Comparison of ENCODE assay signal across 20 cellular contexts in genomic region chr5:170546257-170546656, GRCh38. TPM values are rescaled to one million over a fixed set of nuclear protein-coding genes. Genes with fewer than 3 reads are reported as not detected.
DNase-seq lines count a peak whose midpoint lies in the region; ATAC-seq and TF ChIP-seq lines count a peak whose summit lies in the region.
"Had no signal": no experiment of that assay in that cellular context is flagged by ENCODE, and none has a peak within 500 bp of the region (broad histone marks: within the 10 kb centered on the region; RNA-seq: fewer than 3 reads in every experiment).

No MANE protein-coding gene starts in this region.

- H3K4me1 Mint-ChIP-seq in H9: peaks cover 0 to 2% of the 10 kb centered on the region in 2 experiments; a peak in 1 of 4 replicates
- H3K4me1 Mint-ChIP-seq: IgD-negative memory B cell had no signal

- H3K4me3 Mint-ChIP-seq in H9: no peak overlapping the region
- H3K4me3 Mint-ChIP-seq: IgD-negative memory B cell had no signal

- ATAC-seq in RWPE2 (ENCODE audit: low read depth) (no peak), GM21576 (IDR thresholded peaks at IDR 0.05; ENCODE audit: unreplicated experiment) (no peak)

- no peak overlapping the region for H2BK120ac ChIP-seq in H9 (ENCODE audit: low read depth, low read length, poor library complexity, severe bottlenecking)
- no peak overlapping the region for H2BK120ac ChIP-seq in trophoblast cell (ENCODE audit: insufficient read depth, low read length, poor library complexity)

- H3K4ac ChIP-seq in H9 (ENCODE audit: low read depth, low read length): no peak overlapping the region
- H3K4ac ChIP-seq in trophoblast cell (ENCODE audit: low read depth, low read length): no peak overlapping the region

- H2BK12ac ChIP-seq in H9 (ENCODE audit: insufficient read length, low read depth, low read length) (no peak overlapping the region), trophoblast cell (ENCODE audit: low read length) (no peak overlapping the region)

- H3K79me2 ChIP-seq in H9 (ENCODE audit: insufficient read depth, low read length) (no peaks in the 10 kb centered on the region), trophoblast cell (ENCODE audit: control insufficient read depth, insufficient read depth, low read length, poor library complexity) (no peaks in the 10 kb centered on the region)

- no peaks in the 10 kb centered on the region for H3K79me1 ChIP-seq in H9 (ENCODE audit: insufficient read depth, low read depth, low read length, poor library complexity, severe bottlenecking)
- no peaks in the 10 kb centered on the region for H3K79me1 ChIP-seq in trophoblast cell (ENCODE audit: low read length)

- no peak overlapping the region for H2BK5ac ChIP-seq in H9 (ENCODE audit: insufficient read length, low read length)
- no peak overlapping the region for H2BK5ac ChIP-seq in trophoblast cell (ENCODE audit: low read depth, low read length, poor library complexity)

- H4K91ac ChIP-seq in H9 (ENCODE audit: insufficient read length, low read depth, low read length): no peak overlapping the region
- H4K91ac ChIP-seq in trophoblast cell (ENCODE audit: low read depth, low read length): no peak overlapping the region

- H3K27me3 ChIP-seq in H9 (ENCODE audit: insufficient read depth, low read length) (no peaks in the 10 kb centered on the region), RWPE2 (ENCODE audit: insufficient read depth, poor library complexity, severe bottlenecking) (peaks cover 16% of the 10 kb centered on the region), trophoblast cell (ENCODE audit: insufficient read depth, low read length) (no peaks in the 10 kb centered on the region)
- H3K27me3 ChIP-seq: SJCRH30 had no signal

- H3K9ac ChIP-seq in H9 (ENCODE audit: extremely low read depth, insufficient read length, low read length) (no peak overlapping the region), trophoblast cell (ENCODE audit: low read length) (no peak overlapping the region)

- CTCF ChIA-PET in HEK293 (lab: Yijun Ruan, JAX): no interaction called here

- H3K56ac ChIP-seq in H9 (ENCODE audit: insufficient read length, low read depth, low read length): no peak overlapping the region

- H3K18ac ChIP-seq in H9 (ENCODE audit: insufficient read length, low read depth, low read length) (no peak overlapping the region), trophoblast cell (ENCODE audit: low read length) (no peak overlapping the region)

- peaks cover 9% of the 10 kb centered on the region for H3K27me3 Mint-ChIP-seq in H9 (ENCODE audit: low read depth)
- H3K27me3 Mint-ChIP-seq: IgD-negative memory B cell had no signal

- no peak overlapping the region for H3K27ac Mint-ChIP-seq in H9
- H3K27ac Mint-ChIP-seq: IgD-negative memory B cell had no signal

- H4K8ac ChIP-seq in H9 (replicated peaks; ENCODE audit: insufficient read length, low read depth, low read length): no peak overlapping the region
- H4K8ac ChIP-seq in trophoblast cell (ENCODE audit: low read depth, low read length): no peak overlapping the region

- no peak overlapping the region for H2AK5ac ChIP-seq in H9 (ENCODE audit: insufficient read length, low read length)
- no peak overlapping the region for H2AK5ac ChIP-seq in trophoblast cell (ENCODE audit: low read length)

- H3K4me2 ChIP-seq in H9 (ENCODE audit: insufficient read depth, insufficient read length, low read length) (no peak overlapping the region), trophoblast cell (ENCODE audit: low read length) (no peak overlapping the region)

- POLR2A ChIA-PET in HEK293 (lab: Yijun Ruan, JAX): no interaction called here

- H3T11ph ChIP-seq in H9 (ENCODE audit: low read length): no peak overlapping the region

- peaks cover 0 to 10% (median 5%) of the 10 kb centered on the region in 3 experiments; a peak in 2 of 7 replicates for H3K36me3 Mint-ChIP-seq in H9 (ENCODE audit: insufficient read depth in 1 of 3, low read depth in 3 of 3)
- H3K36me3 Mint-ChIP-seq: IgD-negative memory B cell had no signal

- H3K4me3 ChIP-seq in HEK293 (ENCODE audit: low read depth, low read length): no peak overlapping the region
- H3K4me3 ChIP-seq in RWPE2 (ENCODE audit: severe bottlenecking): no peak overlapping the region
- no peak overlapping the region for H3K4me3 ChIP-seq in trophoblast cell (ENCODE audit: low read depth, low read length)
- H3K4me3 ChIP-seq: SJCRH30 had no signal

- H3K4me1 ChIP-seq in H9 (ENCODE audit: insufficient read depth, low read length) (no peaks in the 10 kb centered on the region), HEK293 (ENCODE audit: control insufficient read depth, insufficient read depth, low read length) (no peaks in the 10 kb centered on the region), RWPE2 (ENCODE audit: insufficient read depth, poor library complexity, severe bottlenecking) (no peaks in the 10 kb centered on the region), trophoblast cell (ENCODE audit: control insufficient read depth in 1 of 2, insufficient read depth in 2 of 2, low read length in 2 of 2) (no peaks in the 10 kb centered on the region)

- TF ChIP-seq CTCF in H9 (conservative IDR thresholded peaks at IDR 0.05) (no peak), HEK293 (tag by site-specific recombination; IDR thresholded peaks at IDR 0.05) (no peak), RWPE2 (IDR thresholded peaks at IDR 0.05; ENCODE audit: poor library complexity, severe bottlenecking) (no peak)

- no peak overlapping the region for H4K5ac ChIP-seq in H9 (ENCODE audit: insufficient read length, low read depth, low read length)

- no peaks in the 10 kb centered on the region for H4K20me1 ChIP-seq in H9 (ENCODE audit: control insufficient read depth, insufficient read depth, insufficient read length)

- H3K23ac ChIP-seq in H9 (ENCODE audit: insufficient read length, low read depth, low read length) (no peak overlapping the region), trophoblast cell (ENCODE audit: low read length) (no peak overlapping the region)

- no peaks in the 10 kb centered on the region for H3K9me3 ChIP-seq in H9 (ENCODE audit: control insufficient read depth, low read depth, low read length)
- no peaks in the 10 kb centered on the region; the same call in 1 of the 2 replicates for H3K9me3 ChIP-seq in HEK293 (ENCODE audit: control insufficient read depth, insufficient read depth, low read depth, low read length)
- H3K9me3 ChIP-seq in RWPE2 (ENCODE audit: severe bottlenecking): peaks cover 11% of the 10 kb centered on the region
- no peaks in the 10 kb centered on the region for H3K9me3 ChIP-seq in trophoblast cell (ENCODE audit: insufficient read depth, low read depth, low read length)

- peaks cover 8 to 10% of the 10 kb centered on the region in 2 experiments; a peak in 4 of 5 replicates for H3K9me3 Mint-ChIP-seq in H9

- no CpG with 5 or more reads among the region's 3 CpGs for WGBS in H9 (ENCODE audit: extremely low coverage, insufficient read length, low lambda C conversion rate)
- no CpG with 5 or more reads among the region's 3 CpGs for WGBS in trophoblast cell (ENCODE audit: extremely low coverage, insufficient coverage, insufficient read length)

- DNase-seq in H9 (no peak), RWPE2 (ENCODE audit: low spot score) (peak; percentile 11), islet precursor cell (peak; percentile 15), EL (no peak), trophoblast cell (no peak)
- DNase-seq: COR-L47; HCEC 1CT; NCI-H1417; NCI-H1930; NCI-H226; NCI-H524 treated with DMSO at 0.1 percent for 48 hours; NK-92 treated with Interleukin-12 subunit alpha and Interleukin-12 subunit beta, amount 100 ng/mL, for 24 hours had no signal

- H3K36me3 ChIP-seq in HEK293 (ENCODE audit: control insufficient read depth in 2 of 2, insufficient read depth in 1 of 2, low read length in 2 of 2): no peaks in the 10 kb centered on the region
- no peaks in the 10 kb centered on the region for H3K36me3 ChIP-seq in RWPE2 (ENCODE audit: low read depth)
- H3K36me3 ChIP-seq in trophoblast cell (ENCODE audit: control insufficient read depth in 1 of 2, insufficient read depth in 2 of 2, low read length in 2 of 2): no peaks in the 10 kb centered on the region
- H3K36me3 ChIP-seq: SJCRH30 had no signal

- no peak overlapping the region for H2BK20ac ChIP-seq in H9 (ENCODE audit: low read depth, low read length, poor library complexity, severe bottlenecking)

- no peak overlapping the region for H4K12ac ChIP-seq in trophoblast cell (ENCODE audit: low read depth, low read length)

- no peak overlapping the region for H3K27ac ChIP-seq in H9 (ENCODE audit: insufficient read length, low read depth, low read length)
- no peak overlapping the region for H3K27ac ChIP-seq in HEK293 (ENCODE audit: extremely low read depth, low read depth, low read length)
- no peak overlapping the region for H3K27ac ChIP-seq in RWPE2 (ENCODE audit: poor library complexity, severe bottlenecking)
- no peak overlapping the region for H3K27ac ChIP-seq in trophoblast cell (ENCODE audit: low read depth, low read length)
- H3K27ac ChIP-seq: HL-60, SJCRH30 had no signal

- H3K23me2 ChIP-seq in H9 (ENCODE audit: insufficient read length, low read depth, low read length, poor library complexity, severe bottlenecking): no peaks in the 10 kb centered on the region

- H2BK15ac ChIP-seq in H9 (ENCODE audit: low read depth, low read length): peak overlapping the region; percentile 94; the same call in 1 of the 2 replicates

- H3K14ac ChIP-seq in H9 (ENCODE audit: insufficient read depth, low read length) (no peak overlapping the region), trophoblast cell (ENCODE audit: low read length) (no peak overlapping the region)

- H2AFZ ChIP-seq in H9 (ENCODE audit: low read length): no peak overlapping the region
- H2AFZ ChIP-seq in trophoblast cell (ENCODE audit: insufficient read depth, low read length, poor library complexity): no peak overlapping the region

TF ChIP-seq in HEK293, 187 proteins besides CTCF, POLR2A, EP300 and RAD21:
- TF ChIP-seq SALL2 (tag by site-specific recombination; IDR thresholded peaks at IDR 0.05; ENCODE audit: borderline replicate concordance): no peak
- 0 out of 2 replicates have a peak, but pooled peaks have one; percentile 21 for TF ChIP-seq EGR2 (tag by site-specific recombination; IDR thresholded peaks at IDR 0.05; ENCODE audit: low read depth)
TF ChIP-seq in HEK293: peak in this region for 1.

RNA-seq across cellular contexts. Expression of gene KCNIP1, which starts 42.4 kb away (rescaled TPM):
- 0.24 and 0.63 TPM in 2 replicates for total RNA-seq in H9 (2021)
- polyA plus RNA-seq in trophoblast cell (2013): 0.26 and 0.37 TPM in 2 replicates
- total RNA-seq: G401, LHCN-M2, OCI-LY7 had no signal
- polyA plus RNA-seq: IgD-negative memory B cell had no signal

Comparison
In these comparisons a context has a peak if more than half of its experiments do, and no peak if none do; other contexts are left out.
1. DNase-seq: peak in RWPE2 (single experiment) and islet precursor cell (single experiment); none in H9 (single experiment), EL (single experiment) and trophoblast cell (0 of 2).